ENCODE assay signal across 8 cellular contexts in the genomic region with DNA sequence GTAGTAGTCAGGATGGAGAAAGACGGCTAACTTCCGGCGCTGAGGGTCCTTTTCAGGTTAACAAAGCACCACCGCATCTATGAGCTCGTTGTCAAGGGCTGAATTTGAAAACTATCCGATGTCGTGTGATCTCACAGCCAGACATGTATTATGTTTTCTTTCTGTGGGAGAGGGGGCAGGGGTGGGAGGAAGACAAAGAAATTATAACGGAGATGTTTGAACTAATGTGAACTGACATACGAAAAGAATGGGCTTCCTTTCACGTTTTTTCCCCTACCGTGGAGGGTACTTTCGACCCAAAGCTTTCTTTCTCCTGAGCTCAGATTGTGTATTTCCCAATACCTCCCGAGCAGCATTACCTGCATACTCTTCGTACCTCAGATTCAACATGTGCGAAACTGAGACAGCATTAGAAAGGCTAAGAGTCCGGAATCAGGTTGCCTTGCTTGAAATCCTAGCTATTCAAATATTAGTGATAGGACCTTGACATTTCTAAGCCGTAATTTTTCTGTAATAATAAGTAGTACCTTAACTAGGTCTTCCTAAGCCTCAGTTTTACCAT. TPM values are rescaled to one million over a fixed set of nuclear protein-coding genes. Genes with fewer than 3 reads are reported as not detected.
A peak's percentile ranks its signal among the peaks of the same experiment; 100 is the strongest.
DNase-seq lines count a peak whose midpoint lies in the region; ATAC-seq, FAIRE-seq and TF ChIP-seq lines count a peak whose summit lies in the region.

No MANE protein-coding gene starts in this region.

- CTCF ChIA-PET in A549 (lab: Yijun Ruan, JAX), result interaction anchor here (0.6 to 1.5 kb wide), 9 partner anchors 10 to 580 kb away, joined by 3 to 5 read pairs (median 3); a partner anchor contains a TSS

- peak overlapping the region; percentile 15 to 95 for H3K9ac ChIP-seq in mucosa of rectum (ENCODE audit: low read depth in 1 of 2, low read length in 2 of 2)

- no peaks in the 10 kb centered on the region for H3K4me1 ChIP-seq in A549
- peaks cover 30 to 44% of the 10 kb centered on the region in 2 donors for H3K4me1 ChIP-seq in mucosa of rectum (ENCODE audit: control insufficient read depth in 2 of 2, insufficient read depth in 2 of 2, low read length in 2 of 2)

- DNase-seq in A549 (ENCODE audit: low read depth in 1 of 2, low spot score in 1 of 2) (no peak), HuH-7 (ENCODE audit: low spot score) (peak; percentile 16), caudate nucleus (lab: John Stamatoyannopoulos, UW) (no peak), COLO829 (ENCODE audit: low spot score) (no peak), ecto neural progenitor cell (ENCODE audit: low spot score) (no peak), COR-L47 (lab: John Stamatoyannopoulos, UW) (no peak)
- DNase-seq in activated CD4-positive, alpha-beta T cell treated with anti-CD3 and anti-CD28 coated beads, Interleukin-2, amount 50 U/mL, for 1 hour, result no peak

- H3K4me3 ChIP-seq in A549, result peak overlapping the region; percentile 85
- peak overlapping the region; percentile 65 to 72 for H3K4me3 ChIP-seq in mucosa of rectum (ENCODE audit: low read length in 2 of 2)

- peak overlapping the region; percentile 86 to 91; a peak in 5 of 6 replicates for H3K27ac ChIP-seq in A549
- H3K27ac ChIP-seq in caudate nucleus (ENCODE audit: low read depth, low read length), result peak overlapping the region; percentile 27
- H3K27ac ChIP-seq in mucosa of rectum (ENCODE audit: low read depth in 2 of 2, low read length in 2 of 2), result peak overlapping the region; percentile 91 to 96

- H3K36me3 ChIP-seq in mucosa of rectum (ENCODE audit: control insufficient read depth in 2 of 2, insufficient read depth in 2 of 2, low read length in 2 of 2), result no peaks in the 10 kb centered on the region

- TF ChIP-seq RAD21 in A549 (conservative IDR thresholded peaks at IDR 0.05 in 1 of 2, IDR thresholded peaks at IDR 0.05 in 1 of 2), result no peak

- H3K9me3 ChIP-seq in A549 (no peaks in the 10 kb centered on the region), mucosa of rectum (ENCODE audit: control insufficient read depth in 2 of 2, low read length in 2 of 2) (no peaks in the 10 kb centered on the region)

- H3K4me2 ChIP-seq in A549, result peak overlapping the region; percentile 98

- no peak for ATAC-seq in A549

- WGBS in A549 (ENCODE audit: missing lambda C conversion rate), result 19% methylated on average over 17 of the region's 17 CpGs

- no peak for TF ChIP-seq CTCF in A549 (IDR thresholded peaks at IDR 0.05)

- TF ChIP-seq POLR2A in A549 (IDR thresholded peaks at IDR 0.05; ENCODE audit: low read length), result no peak

- POLR2A ChIA-PET in A549 (lab: Yijun Ruan, JAX), result no interaction called here

- no peak for FAIRE-seq in A549 (lab: Jason Lieb, UNC)

- H3K27me3 ChIP-seq in mucosa of rectum (ENCODE audit: control insufficient read depth in 2 of 2, insufficient read depth in 2 of 2, low read length in 2 of 2), result no peaks in the 10 kb centered on the region

- TF ChIP-seq EP300 in A549 (IDR thresholded peaks at IDR 0.05), result no peak

TF ChIP-seq in A549, 52 proteins besides CTCF, POLR2A, EP300 and RAD21:
- 0 out of 2 replicates have a peak, but pooled peaks have one; percentile 2 for TF ChIP-seq HOXB5 (CRISPR knock-in tag; IDR thresholded peaks at IDR 0.05)
- no peak for TF ChIP-seq FOSB (CRISPR knock-in tag; IDR thresholded peaks at IDR 0.05)
- 0 out of 2 replicates have a peak, but pooled peaks have one; percentile 21 for TF ChIP-seq RNF2 (IDR thresholded peaks at IDR 0.05; ENCODE audit: borderline replicate concordance, low read depth)

RNA-seq across cellular contexts. Expression of a gene that starts 0.7 kb away (rescaled TPM):
- polyA plus RNA-seq in A549 (2011; rRNA removed) (60.7 and 67.3 TPM in 2 replicates), A549 (2017; fragmentation: RNase III; extraction: RNeasy Plus Mini Kit Qiagen cat#74134 plus additional on column Dnase treatment) (18.9 to 22.2 TPM (median 20.6 TPM) in 3 replicates)
- polyA plus RNA-seq in A549 (2012; cell fraction: cytosol; rRNA removed), result 21.9 and 22.8 TPM in 2 replicates
- polyA plus RNA-seq in A549 (2012; cell fraction: nucleus; rRNA removed), result 17.2 and 29.5 TPM in 2 replicates
- polyA minus RNA-seq in A549 (2011; rRNA and poly(A)+ RNA removed), result 71.6 and 84.6 TPM in 2 replicates

Comparison
In these comparisons a context has a peak if more than half of its experiments do, and no peak if none do; other contexts are left out.
1. H3K27ac ChIP-seq: peak in every context shown above with its lines; median percentile 94 in mucosa of rectum; 88 in A549; 27 in caudate nucleus.